Comparison of ENCODE assay signal across 1 cellular context in the genomic region with DNA sequence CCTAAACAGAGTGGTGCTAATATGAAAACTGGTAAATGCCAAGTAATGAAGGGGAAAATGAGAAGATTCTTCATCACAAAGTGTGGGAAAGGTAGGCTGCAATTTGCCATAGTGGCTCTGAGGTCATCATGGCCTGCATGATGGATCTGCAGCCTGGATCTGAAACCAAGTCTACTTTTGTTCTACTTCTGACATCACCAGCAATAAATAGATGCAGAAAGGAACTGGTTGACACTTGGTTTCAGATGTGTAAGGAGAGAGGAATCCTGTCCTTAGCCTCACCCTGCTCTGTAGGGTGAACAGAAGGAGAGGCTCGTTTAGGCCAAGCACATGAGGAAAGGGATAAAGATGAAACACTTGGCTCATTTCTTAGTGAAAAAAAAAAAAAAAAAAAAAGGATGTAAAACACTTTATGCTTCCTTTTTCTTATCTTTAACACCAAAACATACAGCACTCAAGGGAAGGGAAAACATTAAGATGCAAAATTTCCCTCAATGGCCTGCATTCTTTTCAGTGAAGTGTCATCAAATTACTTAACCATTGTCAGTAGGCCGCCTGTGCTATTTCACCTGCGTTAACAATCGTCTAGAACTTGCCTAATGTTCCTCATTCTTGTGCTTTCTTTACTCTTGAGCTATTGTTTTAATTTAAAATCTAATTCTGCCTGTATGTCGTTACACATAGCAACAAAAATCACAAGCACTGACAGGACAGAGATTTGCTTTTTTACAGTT.
TF ChIP-seq lines count a peak whose summit lies in the region.

No MANE protein-coding gene starts in this region.

TF ChIP-seq in H1, 55 proteins besides CTCF, POLR2A, EP300 and RAD21:
- TF ChIP-seq NANOG (IDR thresholded peaks at IDR 0.05; ENCODE audit: insufficient read depth, low read depth, low read length, poor library complexity, severe bottlenecking), result no peak
- TF ChIP-seq TEAD4 (IDR thresholded peaks at IDR 0.05; ENCODE audit: low read depth, low read length), result no peak
- peak; percentile 40 for TF ChIP-seq CHD7 (IDR thresholded peaks at IDR 0.05; ENCODE audit: insufficient replicate concordance, low read length)
- TF ChIP-seq JUN (IDR thresholded peaks at IDR 0.05; ENCODE audit: low read depth, low read length), result no peak
- no peak for TF ChIP-seq SIRT6 (IDR thresholded peaks at IDR 0.05; ENCODE audit: low read length)
